Comparison of ENCODE assay signal across 23 cellular contexts in the genomic region with DNA sequence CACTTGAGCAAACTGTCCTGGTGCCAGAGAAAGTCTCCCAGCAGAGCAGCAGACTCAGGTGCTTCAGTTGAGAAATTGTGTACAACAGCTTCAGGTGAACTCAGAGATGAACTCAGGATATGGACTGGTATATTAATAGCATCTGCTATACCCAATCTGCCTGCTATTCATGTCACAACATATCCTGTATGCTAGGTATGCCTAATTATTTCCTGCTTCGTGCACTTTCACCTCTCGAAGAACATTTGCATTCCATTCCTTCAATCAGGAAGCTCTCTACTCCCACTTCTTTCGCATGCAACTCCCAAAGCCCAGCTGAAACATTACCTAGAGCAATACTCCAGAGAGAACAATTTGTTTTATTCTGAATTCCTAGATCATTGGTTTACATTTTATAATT.
"Had no signal": no experiment of that assay in that cellular context is flagged by ENCODE, and none has a peak within 500 bp of the region (broad histone marks: within the 10 kb centered on the region; RNA-seq: fewer than 3 reads in every experiment).

No MANE protein-coding gene starts in this region.

- H3K27me3 ChIP-seq: dorsolateral prefrontal cortex, gastrocnemius medialis, spleen, upper lobe of right lung had no signal

- FAIRE-seq: colon, TTC549 had no signal

- H3K9me3 ChIP-seq: gastrocnemius medialis, thoracic aorta had no signal

- H3K27ac ChIP-seq: dorsolateral prefrontal cortex, gastrocnemius medialis, spleen, thoracic aorta, upper lobe of right lung had no signal

- ATAC-seq: activated CD4-positive, alpha-beta T cell treated with anti-CD3 and anti-CD28 coated beads for 36 hours; gastrocnemius medialis; natural killer cell treated with Interleukin-12 subunit alpha and Interleukin-12 subunit beta and Interleukin-15 and Interleukin-18, amount 100 ng/mL, for 72 hours; stimulated activated memory B cell treated with anti-CD40 and anti-IgM and Interleukin-4, amounts not matched to agents 10 μg/mL and 1 μg/mL and 100 μg/mL, for 72 hours; upper lobe of right lung; WTC11 had no signal

- H3K36me3 ChIP-seq: gastrocnemius medialis, spleen, thoracic aorta, upper lobe of right lung had no signal

- DNase-seq: activated CD4-positive, alpha-beta memory T cell treated with anti-CD3 and anti-CD28 coated beads for 36 hours; activated CD4-positive, alpha-beta T cell treated with anti-CD3 and anti-CD28 coated beads for 36 hours; activated T-cell treated with anti-CD3 and anti-CD28 coated beads for 4 hours; amygdala; caudate nucleus; dorsolateral prefrontal cortex; endodermal cell; erythroblast; gastrocnemius medialis; head of caudate nucleus; immature natural killer cell; occipital lobe; posterior cingulate gyrus; retina; spleen; stimulated activated CD4-positive, alpha-beta T cell treated with anti-CD3 and anti-CD28 coated beads, Interleukin-4, amount 100 ng/mL, for 4 hours; upper lobe of right lung had no signal

- H3K4me1 ChIP-seq: gastrocnemius medialis, spleen, upper lobe of right lung had no signal

- H3K4me3 ChIP-seq: dorsolateral prefrontal cortex, gastrocnemius medialis, spleen, thoracic aorta, upper lobe of right lung had no signal
